ENCODE assay signal across 29 cellular contexts in the genomic region with DNA sequence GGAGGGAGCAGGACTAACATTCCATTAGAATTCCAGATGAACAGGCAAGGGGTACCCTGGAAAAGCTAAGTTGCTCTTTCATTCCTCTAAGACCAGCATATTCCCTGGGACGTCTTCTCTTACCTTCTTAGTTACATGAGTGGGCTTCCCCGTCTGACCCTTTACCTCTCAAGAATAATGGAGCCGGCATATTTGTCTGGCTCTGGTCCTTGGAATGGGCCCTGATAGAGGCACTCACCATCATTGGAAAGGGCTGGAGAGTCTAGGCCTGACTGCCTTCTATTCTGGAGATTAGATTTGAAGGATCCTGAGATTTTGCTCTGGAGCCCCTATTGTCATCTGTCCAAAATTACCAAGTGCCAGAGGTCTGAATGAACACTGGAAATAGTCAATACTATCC.
"Had no signal": no experiment of that assay in that cellular context is flagged by ENCODE, and none has a peak within 500 bp of the region (broad histone marks: within the 10 kb centered on the region; RNA-seq: fewer than 3 reads in every experiment).

No MANE protein-coding gene starts in this region.

- H3K4me3 ChIP-seq: adrenal gland, ascending aorta, body of pancreas, breast epithelium, cardiac muscle cell had no signal

- H3K4me1 ChIP-seq: adrenal gland, ascending aorta, body of pancreas, breast epithelium had no signal

- H3K9me3 ChIP-seq: adrenal gland, ascending aorta, body of pancreas, breast epithelium had no signal

- H3K27me3 ChIP-seq: ascending aorta, body of pancreas, cardiac muscle cell had no signal

- DNase-seq: activated effector memory CD4-positive, alpha-beta T cell treated with anti-CD3 and anti-CD28 coated beads, Interleukin-2, amount 50 U/mL, for 16 hours; activated effector memory CD4-positive, alpha-beta T cell treated with Interleukin-2 at 50 U/mL for 16 hours; activated gamma-delta T cell; activated gamma-delta T cell treated with Interleukin-2 at 50 U/mL for 16 hours; activated naive CD4-positive, alpha-beta T cell; activated naive CD4-positive, alpha-beta T cell treated with anti-CD3 and anti-CD28 coated beads for 36 hours; activated naive CD4-positive, alpha-beta T cell treated with anti-CD3 and anti-CD28 coated beads, Interleukin-2, amount 10 ng/mL, durations not matched to agents 7 days and 5 days; activated naive CD4-positive, alpha-beta T cell treated with anti-CD3 and anti-CD28 coated beads, Interleukin-2, amount 50 U/mL, for 16 hours; activated naive CD4-positive, alpha-beta T cell treated with Interleukin-2 at 50 U/mL for 16 hours; activated naive CD8-positive, alpha-beta T cell treated with anti-CD3 and anti-CD28 coated beads for 36 hours; activated naive CD8-positive, alpha-beta T cell treated with anti-CD3 and anti-CD28 coated beads, Interleukin-2, amount 10 ng/mL, durations not matched to agents 7 days and 5 days; activated naive CD8-positive, alpha-beta T cell treated with anti-CD3 and anti-CD28 coated beads, Interleukin-2, amount 50 U/mL, for 24 hours; activated T-cell treated with anti-CD3 and anti-CD28 coated beads, Interleukin-2, amount 50 U/mL, for 1 hour; activated T-cell treated with anti-CD3 and anti-CD28 coated beads, Interleukin-2, amount 50 U/mL, for 24 hours; activated T-cell treated with anti-CD3 and anti-CD28 coated beads, Interleukin-2, amount 50 U/mL, for 4 hours; activated T-cell treated with anti-CD3 and anti-CD28 coated beads, Interleukin-2, amount 50 U/mL, for 48 hours; activated T-cell treated with anti-CD3 and anti-CD28 coated beads, Interleukin-2, amount 50 U/mL, for 72 hours; adrenal gland; amniotic stem cell; amygdala; anterior cingulate cortex; aorta; body of pancreas; caudate nucleus; central memory CD4-positive, alpha-beta T cell; cerebellar nuclear complex had no signal

- H3K27ac ChIP-seq: adrenal gland, ascending aorta, body of pancreas, breast epithelium, cardiac muscle cell had no signal

- H3K36me3 ChIP-seq: adrenal gland, ascending aorta, breast epithelium, cardiac muscle cell had no signal
